15 cellular contexts compared by ENCODE assay signal in the genomic region with DNA sequence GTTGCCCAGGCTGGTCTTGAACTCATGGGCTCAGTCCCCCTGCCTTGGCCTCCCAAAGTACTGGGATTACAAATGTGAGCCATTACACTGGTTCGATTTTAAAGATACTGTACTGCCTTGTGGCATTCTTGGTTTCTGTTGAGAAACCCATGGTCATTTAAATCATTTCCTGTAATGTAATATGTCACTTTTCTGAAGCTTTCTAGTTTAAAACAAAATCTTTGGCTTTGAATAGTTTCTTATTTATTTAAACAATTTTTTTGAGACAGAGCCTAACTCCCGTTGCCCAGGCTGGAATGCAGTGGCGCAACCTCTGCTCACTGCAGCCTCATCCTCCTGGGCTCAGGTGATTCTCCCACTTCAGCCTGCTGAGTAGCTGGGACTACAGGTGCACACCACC. TPM values are rescaled to one million over a fixed set of nuclear protein-coding genes. Genes with fewer than 3 reads are reported as not detected.
DNase-seq lines count a peak whose midpoint lies in the region; ATAC-seq and TF ChIP-seq lines count a peak whose summit lies in the region.
"Had no signal": no experiment of that assay in that cellular context is flagged by ENCODE, and none has a peak within 500 bp of the region (broad histone marks: within the 10 kb centered on the region; RNA-seq: fewer than 3 reads in every experiment).

No MANE protein-coding gene starts in this region.

- H3K9me3 Mint-ChIP-seq in chondrocyte (ENCODE audit: low read depth), result peaks cover 21% of the 10 kb centered on the region
- peaks cover 10 to 22% (median 14%) of the 10 kb centered on the region in 6 donors for H3K9me3 Mint-ChIP-seq in immature natural killer cell
- H3K9me3 Mint-ChIP-seq in activated CD8-positive, alpha-beta T cell treated with anti-CD3 and anti-CD28 coated beads, Interleukin-2, amount 10 ng/mL, durations not matched to agents 7 days and 5 days (ENCODE audit: insufficient read depth), result peaks cover 43% of the 10 kb centered on the region

- peak; percentile 12 for DNase-seq in M059J (ENCODE audit: low read depth)
- DNase-seq in chondrocyte (ENCODE audit: low spot score), result no peak
- DNase-seq in immature natural killer cell, result no peak
- DNase-seq in NCI-H345 treated with DMSO at 0.1 percent for 48 hours (lab: John Stamatoyannopoulos, UW; ENCODE audit: unreplicated experiment), result no peak
- DNase-seq in body of pancreas, result no peak
- no peak for DNase-seq in inferior parietal cortex (ENCODE audit: extremely low spot score)
- no peak for DNase-seq in activated CD8-positive, alpha-beta T cell treated with anti-CD3 and anti-CD28 coated beads, Interleukin-2, amount 10 ng/mL, durations not matched to agents 7 days and 5 days
- DNase-seq: DMS79, NCI-H1694 treated with DMSO at 0.1 percent for 48 hours, NCI-H510A treated with DMSO at 0.1 percent for 48 hours, NCI-H774, OCI-M1, Right ventricle myocardium superior had no signal

- no peak for ATAC-seq in body of pancreas
- ATAC-seq in activated CD8-positive, alpha-beta T cell treated with anti-CD3 and anti-CD28 coated beads, Interleukin-2, amount 10 ng/mL, durations not matched to agents 7 days and 5 days, result no peak

- H3K4me2 ChIP-seq in BLaER1, result no peak overlapping the region

- 90 to 93% methylated on average over 3 of the region's 3 CpGs for WGBS in body of pancreas, 2 donors

- TF ChIP-seq CTCF in chondrocyte (IDR thresholded peaks at IDR 0.05) (no peak), body of pancreas (IDR thresholded peaks at IDR 0.05) (no peak)

- H3K4me1 Mint-ChIP-seq in chondrocyte (ENCODE audit: low read depth) (peaks cover 27% of the 10 kb centered on the region), immature natural killer cell (peaks cover 51 to 71% of the 10 kb centered on the region in 2 donors)
- peaks cover 39% of the 10 kb centered on the region for H3K4me1 Mint-ChIP-seq in activated CD8-positive, alpha-beta T cell treated with anti-CD3 and anti-CD28 coated beads, Interleukin-2, amount 10 ng/mL, durations not matched to agents 7 days and 5 days (ENCODE audit: low read depth)

- 0 out of 2 replicates have a peak overlapping the region, but pooled peaks have one; percentile 7 for H3K4me3 ChIP-seq in BLaER1
- H3K4me3 ChIP-seq in body of pancreas, result no peak overlapping the region

- H3K4me1 ChIP-seq in BLaER1 (no peaks in the 10 kb centered on the region), body of pancreas (peaks cover 6% of the 10 kb centered on the region)

- peak overlapping the region; percentile 74 for H3K27ac Mint-ChIP-seq in chondrocyte (ENCODE audit: unreplicated experiment)
- H3K27ac Mint-ChIP-seq in immature natural killer cell, result peak overlapping the region in 1 of 6 donors; percentile 32
- H3K27ac Mint-ChIP-seq in activated CD8-positive, alpha-beta T cell treated with anti-CD3 and anti-CD28 coated beads, Interleukin-2, amount 10 ng/mL, durations not matched to agents 7 days and 5 days, result no peak overlapping the region

- peaks cover 87% of the 10 kb centered on the region for H3K36me3 ChIP-seq in BLaER1
- no peaks in the 10 kb centered on the region for H3K36me3 ChIP-seq in body of pancreas (replicated peaks in 1 of 2; ENCODE audit: insufficient read depth in 1 of 2, low read depth in 2 of 2)

- TF ChIP-seq POLR2A in body of pancreas (IDR thresholded peaks at IDR 0.05), result no peak

- H3K27me3 ChIP-seq in BLaER1 (no peaks in the 10 kb centered on the region), body of pancreas (no peaks in the 10 kb centered on the region)

- H4K20me1 ChIP-seq in BLaER1, result peaks cover 53% of the 10 kb centered on the region

- CTCF ChIA-PET in activated CD8-positive, alpha-beta T cell treated with anti-CD3 and anti-CD28 coated beads, Interleukin-2, amount 10 ng/mL, durations not matched to agents 7 days and 5 days (lab: Charles Lee), result no interaction called here

- intact Hi-C loops in body of pancreas (cut with DNase I), result no loop called here

- H3K9me3 ChIP-seq in BLaER1, result peaks cover 98% of the 10 kb centered on the region
- no peaks in the 10 kb centered on the region for H3K9me3 ChIP-seq in body of pancreas

- H3K4me3 Mint-ChIP-seq in chondrocyte (ENCODE audit: unreplicated experiment) (no peak overlapping the region), immature natural killer cell (peak overlapping the region in 4 of 5 donors; percentile 42 to 60 (median 48))
- H3K4me3 Mint-ChIP-seq in activated CD8-positive, alpha-beta T cell treated with anti-CD3 and anti-CD28 coated beads, Interleukin-2, amount 10 ng/mL, durations not matched to agents 7 days and 5 days, result no peak overlapping the region

- POLR2A ChIA-PET in activated CD8-positive, alpha-beta T cell treated with anti-CD3 and anti-CD28 coated beads, Interleukin-2, amount 10 ng/mL, durations not matched to agents 7 days and 5 days (lab: Charles Lee), result no interaction called here

- H3K36me3 Mint-ChIP-seq in chondrocyte (ENCODE audit: low read depth), result peaks cover 14% of the 10 kb centered on the region
- peaks cover 20 to 37% (median 36%) of the 10 kb centered on the region in 3 donors for H3K36me3 Mint-ChIP-seq in immature natural killer cell
- H3K36me3 Mint-ChIP-seq in activated CD8-positive, alpha-beta T cell treated with anti-CD3 and anti-CD28 coated beads, Interleukin-2, amount 10 ng/mL, durations not matched to agents 7 days and 5 days (ENCODE audit: low read depth), result peaks cover 71% of the 10 kb centered on the region

- H3K27me3 Mint-ChIP-seq in chondrocyte (ENCODE audit: low read depth), result no peaks in the 10 kb centered on the region
- peaks cover 0 to 3% (median 2%) of the 10 kb centered on the region in 3 donors for H3K27me3 Mint-ChIP-seq in immature natural killer cell (ENCODE audit: low read depth in 3 of 3)
- H3K27me3 Mint-ChIP-seq in activated CD8-positive, alpha-beta T cell treated with anti-CD3 and anti-CD28 coated beads, Interleukin-2, amount 10 ng/mL, durations not matched to agents 7 days and 5 days (ENCODE audit: low read depth), result no peaks in the 10 kb centered on the region

- H3K9ac ChIP-seq in BLaER1, result no peak overlapping the region

- H3K27ac ChIP-seq in BLaER1 (no peak overlapping the region), body of pancreas (no peak overlapping the region)
- H3K27ac ChIP-seq: C4-2B had no signal

RNA-seq across cellular contexts. Expression of gene ZNF512, which starts 8.9 kb away (rescaled TPM):
- 22.7 and 23.3 TPM in 2 replicates for total RNA-seq in M059J (2014; rRNA removed; shearing (Covaris generic))
- total RNA-seq in chondrocyte (27.8 to 34.7 TPM (median 29.5 TPM) in 3 replicates), body of pancreas (10 to 100 TPM; 11.9 to 63.3 TPM)
- polyA plus RNA-seq in immature natural killer cell, result 10 to 100 TPM; 17.4 to 23.4 (median 23.3) TPM
- 10 to 100 TPM; 37.0 to 39.0 TPM for total RNA-seq in activated CD8-positive, alpha-beta T cell treated with anti-CD3 and anti-CD28 coated beads, Interleukin-2, amount 10 ng/mL, durations not matched to agents 7 days and 5 days

RNA-seq across cellular contexts. Expression of gene CCDC121, which starts 37.1 kb away (rescaled TPM):
- total RNA-seq in M059J (2014; rRNA removed; shearing (Covaris generic)), result 0.42 and 1.4 TPM in 2 replicates
- total RNA-seq in chondrocyte (1.6 to 2.7 TPM (median 1.7 TPM) in 3 replicates), body of pancreas (1 to 10 TPM; 1.3 to 2.1 TPM)
- polyA plus RNA-seq in immature natural killer cell, result 1 to 10 TPM in 2 of 3 donors, not detected in 1; 1.1 to 2.9 TPM
- 1 to 10 TPM; 1.5 to 1.6 TPM for total RNA-seq in activated CD8-positive, alpha-beta T cell treated with anti-CD3 and anti-CD28 coated beads, Interleukin-2, amount 10 ng/mL, durations not matched to agents 7 days and 5 days

RNA-seq across cellular contexts. Expression of gene GPN1, which starts 37.1 kb away (rescaled TPM):
- total RNA-seq in M059J (2014; rRNA removed; shearing (Covaris generic)), result 39.3 and 44.7 TPM in 2 replicates
- total RNA-seq in chondrocyte (24.1 to 31.0 TPM (median 26.5 TPM) in 3 replicates), body of pancreas (10 to 100 TPM in 1 of 2 donors, 1 to 10 TPM in 1; 9.9 to 17.9 TPM)
- polyA plus RNA-seq in immature natural killer cell, result 100 to 1,000 TPM in 1 of 3 donors, 10 to 100 TPM in 2; 89.9 to 125 (median 92.1) TPM
- 10 to 100 TPM; 39.7 to 41.4 TPM for total RNA-seq in activated CD8-positive, alpha-beta T cell treated with anti-CD3 and anti-CD28 coated beads, Interleukin-2, amount 10 ng/mL, durations not matched to agents 7 days and 5 days

Comparison
In these comparisons a context has a peak if more than half of its experiments do, and no peak if none do; other contexts are left out.
1. H3K4me3 Mint-ChIP-seq: peak in immature natural killer cell (4 of 5); none in chondrocyte (single experiment) and activated CD8-positive, alpha-beta T cell treated with anti-CD3 and anti-CD28 coated beads, Interleukin-2, amount 10 ng/mL, durations not matched to agents 7 days and 5 days (single experiment).